In the genomic region with DNA sequence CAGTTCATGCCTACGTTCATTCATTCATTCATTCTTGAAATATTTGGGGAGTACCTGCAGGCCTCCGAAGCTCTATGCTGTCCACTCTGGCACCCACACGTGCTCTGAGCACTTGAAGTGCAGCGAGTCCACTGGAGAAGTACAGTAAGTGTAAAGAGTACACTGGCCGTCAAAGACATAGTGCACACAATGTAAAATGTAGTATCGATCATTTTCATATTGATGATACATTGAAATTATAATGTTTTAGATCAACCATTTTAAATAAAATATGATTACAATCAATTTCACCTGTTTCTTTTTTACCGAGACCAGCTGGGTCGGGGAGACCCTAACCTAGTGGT, we compare ENCODE assay signal across 10 cellular contexts. TPM values are rescaled to one million over a fixed set of nuclear protein-coding genes. Genes with fewer than 3 reads are reported as not detected.
A peak's percentile ranks its signal among the peaks of the same experiment; 100 is the strongest.
DNase-seq lines count a peak whose midpoint lies in the region; ATAC-seq and TF ChIP-seq lines count a peak whose summit lies in the region.
"Had no signal": no experiment of that assay in that cellular context is flagged by ENCODE, and none has a peak within 500 bp of the region (broad histone marks: within the 10 kb centered on the region; RNA-seq: fewer than 3 reads in every experiment).

No MANE protein-coding gene starts in this region.

- peaks cover 24% of the 10 kb centered on the region for H3K4me1 Mint-ChIP-seq in activated naive CD8-positive, alpha-beta T cell treated with anti-CD3 and anti-CD28 coated beads, Interleukin-2, amount 10 ng/mL, durations not matched to agents 7 days and 5 days
- peaks cover 9% of the 10 kb centered on the region for H3K4me1 Mint-ChIP-seq in activated naive CD8-positive, alpha-beta T cell treated with anti-CD3 and anti-CD28 coated beads, Interleukin-2, amount 50 U/mL, for 24 hours
- H3K4me1 Mint-ChIP-seq in memory B cell (peaks cover 2% of the 10 kb centered on the region), type B pancreatic cell (ENCODE audit: unreplicated experiment) (no peaks in the 10 kb centered on the region)

- H3K4me3 ChIP-seq in PC-9: no peak overlapping the region
- H3K4me3 ChIP-seq: heart right ventricle had no signal

- H3K36me3 ChIP-seq in PC-9 (ENCODE audit: low read depth): no peaks in the 10 kb centered on the region
- H3K36me3 ChIP-seq: heart right ventricle had no signal

- no peak overlapping the region for H3K4me2 ChIP-seq in PC-9

- H3K4me1 ChIP-seq in PC-9 (replicated peaks; ENCODE audit: insufficient read depth): no peaks in the 10 kb centered on the region

- H3K9me3 Mint-ChIP-seq in activated naive CD8-positive, alpha-beta T cell treated with anti-CD3 and anti-CD28 coated beads, Interleukin-2, amount 10 ng/mL, durations not matched to agents 7 days and 5 days: no peaks in the 10 kb centered on the region
- H3K9me3 Mint-ChIP-seq in activated naive CD8-positive, alpha-beta T cell treated with anti-CD3 and anti-CD28 coated beads, Interleukin-2, amount 50 U/mL, for 24 hours: no peaks in the 10 kb centered on the region
- H3K9me3 Mint-ChIP-seq in memory B cell (no peaks in the 10 kb centered on the region), type B pancreatic cell (no peaks in the 10 kb centered on the region)
- H3K9me3 Mint-ChIP-seq: IgD-negative memory B cell had no signal

- H3K27ac Mint-ChIP-seq in activated naive CD8-positive, alpha-beta T cell treated with anti-CD3 and anti-CD28 coated beads, Interleukin-2, amount 10 ng/mL, durations not matched to agents 7 days and 5 days: peak overlapping the region; percentile 72
- no peak overlapping the region for H3K27ac Mint-ChIP-seq in activated naive CD8-positive, alpha-beta T cell treated with anti-CD3 and anti-CD28 coated beads, Interleukin-2, amount 50 U/mL, for 24 hours
- no peak overlapping the region for H3K27ac Mint-ChIP-seq in memory B cell
- H3K27ac Mint-ChIP-seq in type B pancreatic cell: no peak overlapping the region
- H3K27ac Mint-ChIP-seq: IgD-negative memory B cell had no signal

- no peak overlapping the region for H2AFZ ChIP-seq in PC-9

- no peak for ATAC-seq in activated naive CD8-positive, alpha-beta T cell treated with anti-CD3 and anti-CD28 coated beads, Interleukin-2, amount 10 ng/mL, durations not matched to agents 7 days and 5 days (ENCODE audit: low read depth)
- ATAC-seq in activated naive CD8-positive, alpha-beta T cell treated with anti-CD3 and anti-CD28 coated beads, Interleukin-2, amount 50 U/mL, for 24 hours: no peak
- peak; percentile 10 for ATAC-seq in memory B cell (ENCODE audit: low read depth)
- ATAC-seq in HG03045 (IDR thresholded peaks at IDR 0.05; ENCODE audit: unreplicated experiment): no peak

- H3K27me3 ChIP-seq in PC-9 (ENCODE audit: insufficient read depth, low read depth): no peaks in the 10 kb centered on the region

- TF ChIP-seq CTCF in PC-9 (conservative IDR thresholded peaks at IDR 0.05): peak; percentile 64; the same call in 1 of the 2 replicates
- TF ChIP-seq CTCF in type B pancreatic cell (conservative IDR thresholded peaks at IDR 0.05): peak; percentile 47
- TF ChIP-seq CTCF in GM20000 (IDR thresholded peaks at IDR 0.05; ENCODE audit: extremely low read depth, missing control alignments): no peak

- H3K27ac ChIP-seq in PC-9: no peak overlapping the region
- H3K27ac ChIP-seq: heart right ventricle had no signal

- POLR2A ChIA-PET in activated naive CD8-positive, alpha-beta T cell treated with anti-CD3 and anti-CD28 coated beads, Interleukin-2, amount 10 ng/mL, durations not matched to agents 7 days and 5 days (lab: Charles Lee): interaction anchor here (1.4 to 4.2 kb wide), 3 partner anchors 36 to 76 kb away, joined by 3 to 54 read pairs (median 12); a partner anchor contains a TSS
- POLR2A ChIA-PET in PC-9 (lab: Charles Lee; ENCODE audit: unreplicated experiment): no interaction called here

- H3K36me3 Mint-ChIP-seq in activated naive CD8-positive, alpha-beta T cell treated with anti-CD3 and anti-CD28 coated beads, Interleukin-2, amount 10 ng/mL, durations not matched to agents 7 days and 5 days: no peaks in the 10 kb centered on the region
- H3K36me3 Mint-ChIP-seq in activated naive CD8-positive, alpha-beta T cell treated with anti-CD3 and anti-CD28 coated beads, Interleukin-2, amount 50 U/mL, for 24 hours (ENCODE audit: low read depth): no peaks in the 10 kb centered on the region
- H3K36me3 Mint-ChIP-seq in memory B cell (no peaks in the 10 kb centered on the region), type B pancreatic cell (no peaks in the 10 kb centered on the region)
- H3K36me3 Mint-ChIP-seq: IgD-negative memory B cell had no signal

- no peaks in the 10 kb centered on the region for H3K79me2 ChIP-seq in PC-9 (ENCODE audit: low read depth)

- no peaks in the 10 kb centered on the region for H3K9me2 ChIP-seq in PC-9 (ENCODE audit: insufficient read depth)

- no peaks in the 10 kb centered on the region for H4K20me1 ChIP-seq in PC-9 (ENCODE audit: insufficient read depth)

- no TSS peak for BruUV-seq in PC-9 (replicated peaks; lab: Mats Ljungman, UMichigan)

- H3K27me3 Mint-ChIP-seq in activated naive CD8-positive, alpha-beta T cell treated with anti-CD3 and anti-CD28 coated beads, Interleukin-2, amount 10 ng/mL, durations not matched to agents 7 days and 5 days: peaks cover 10% of the 10 kb centered on the region
- H3K27me3 Mint-ChIP-seq in activated naive CD8-positive, alpha-beta T cell treated with anti-CD3 and anti-CD28 coated beads, Interleukin-2, amount 50 U/mL, for 24 hours: no peaks in the 10 kb centered on the region
- H3K27me3 Mint-ChIP-seq in memory B cell (peaks cover 3% of the 10 kb centered on the region), type B pancreatic cell (peaks cover 19% of the 10 kb centered on the region)
- H3K27me3 Mint-ChIP-seq: IgD-negative memory B cell had no signal

- no peak for DNase-seq in activated naive CD8-positive, alpha-beta T cell treated with anti-CD3 and anti-CD28 coated beads, Interleukin-2, amount 10 ng/mL, durations not matched to agents 7 days and 5 days
- DNase-seq in activated naive CD8-positive, alpha-beta T cell treated with anti-CD3 and anti-CD28 coated beads, Interleukin-2, amount 50 U/mL, for 24 hours: no peak
- DNase-seq in PC-9 (no peak), memory B cell (ENCODE audit: low spot score in 2 of 2) (no peak), type B pancreatic cell (ENCODE audit: extremely low spot score, unreplicated experiment) (no peak), GM20000 (ENCODE audit: low spot score) (no peak), NCI-H1930 (lab: John Stamatoyannopoulos, UW) (no peak)

- no peaks in the 10 kb centered on the region for H3F3A ChIP-seq in PC-9 (ENCODE audit: insufficient read depth, low read depth)

- H3K4me3 Mint-ChIP-seq in activated naive CD8-positive, alpha-beta T cell treated with anti-CD3 and anti-CD28 coated beads, Interleukin-2, amount 10 ng/mL, durations not matched to agents 7 days and 5 days: no peak overlapping the region
- H3K4me3 Mint-ChIP-seq in activated naive CD8-positive, alpha-beta T cell treated with anti-CD3 and anti-CD28 coated beads, Interleukin-2, amount 50 U/mL, for 24 hours: no peak overlapping the region
- H3K4me3 Mint-ChIP-seq in memory B cell (no peak overlapping the region), type B pancreatic cell (no peak overlapping the region)
- H3K4me3 Mint-ChIP-seq: IgD-negative memory B cell had no signal

- H3K9me3 ChIP-seq in PC-9 (ENCODE audit: insufficient read depth, low read depth): no peaks in the 10 kb centered on the region; the same call in 1 of the 2 replicates
- H3K9me3 ChIP-seq: heart right ventricle had no signal

- intact Hi-C loops in PC-9 (cut with micrococcal nuclease; ENCODE audit: unreplicated experiment): loop anchor here (1.0 to 2.0 kb wide), 4 partner anchors 65 to 334 kb away; a partner anchor contains a TSS

- CTCF ChIA-PET in PC-9 (lab: Charles Lee): no interaction called here

RNA-seq across cellular contexts. Expression of a gene that starts 37.0 kb away (rescaled TPM):
- 10 to 100 TPM; 34.8 to 35.6 TPM for total RNA-seq in activated naive CD8-positive, alpha-beta T cell treated with anti-CD3 and anti-CD28 coated beads, Interleukin-2, amount 10 ng/mL, durations not matched to agents 7 days and 5 days
- total RNA-seq in PC-9 (2021) (33.1 and 38.2 TPM in 2 replicates), type B pancreatic cell (ENCODE audit: low replicate concordance) (24.8 and 29.0 TPM in 2 replicates)

RNA-seq across cellular contexts. Expression of a gene that starts 56.5 kb away (rescaled TPM):
- 100 to 1,000 TPM; 382 to 403 TPM for total RNA-seq in activated naive CD8-positive, alpha-beta T cell treated with anti-CD3 and anti-CD28 coated beads, Interleukin-2, amount 10 ng/mL, durations not matched to agents 7 days and 5 days
- 0.24 and 0.28 TPM in 2 replicates for total RNA-seq in PC-9 (2021)
- 0.52 and 0.53 TPM in 2 replicates for total RNA-seq in type B pancreatic cell (ENCODE audit: low replicate concordance)

Comparison
In these comparisons a context has a peak if more than half of its experiments do, and no peak if none do; other contexts are left out.
1. RNA of a gene that starts 56.5 kb away (total RNA-seq): 382 to 403 TPM in activated naive CD8-positive, alpha-beta T cell treated with anti-CD3 and anti-CD28 coated beads, Interleukin-2, amount 10 ng/mL, durations not matched to agents 7 days and 5 days; 0.52 to 0.53 TPM in type B pancreatic cell and 0.24 to 0.28 TPM in PC-9; every median in the first group is over 100 times any median in the second.